Comparison of ENCODE assay signal across 16 cellular contexts in genomic region chr1:29183287-29183686, GRCh38. TPM values are rescaled to one million over a fixed set of nuclear protein-coding genes. Genes with fewer than 3 reads are reported as not detected.
DNase-seq lines count a peak whose midpoint lies in the region; ATAC-seq and TF ChIP-seq lines count a peak whose summit lies in the region.
"Had no signal": no experiment of that assay in that cellular context is flagged by ENCODE, and none has a peak within 500 bp of the region (broad histone marks: within the 10 kb centered on the region; RNA-seq: fewer than 3 reads in every experiment).

No MANE protein-coding gene starts in this region.

- H4K91ac ChIP-seq in mesenchymal stem cell (ENCODE audit: low read length), result no peak overlapping the region

- TF ChIP-seq CTCF in CD8-positive, alpha-beta T cell (IDR thresholded peaks at IDR 0.05), result no peak
- no peak for TF ChIP-seq CTCF in SU-DHL-6 (IDR thresholded peaks at IDR 0.05; ENCODE audit: insufficient read depth, low read length, poor library complexity, severe bottlenecking)

- H3K4me2 ChIP-seq in SU-DHL-6 (ENCODE audit: low read depth, low read length, poor library complexity, severe bottlenecking) (no peak overlapping the region), mesenchymal stem cell (ENCODE audit: low read length, poor library complexity, severe bottlenecking) (no peak overlapping the region)

- no CpG with 5 or more reads among the region's 1 CpG for whole genome bisulfite sequencing in mesenchymal stem cell

- H3K27me3 ChIP-seq in CD8-positive, alpha-beta T cell (ENCODE audit: insufficient read depth, low read length), result no peaks in the 10 kb centered on the region
- H3K27me3 ChIP-seq in SU-DHL-6 (ENCODE audit: low read length) (no peaks in the 10 kb centered on the region), mesenchymal stem cell (ENCODE audit: control insufficient read depth in 1 of 2, insufficient read depth in 1 of 2, low read length in 2 of 2) (no peaks in the 10 kb centered on the region)
- H3K27me3 ChIP-seq: brain microvascular endothelial cell had no signal

- ATAC-seq in CD8-positive, alpha-beta T cell, result no peak
- no peak for ATAC-seq in left ventricle myocardium superior

- no peak overlapping the region for H3K23ac ChIP-seq in mesenchymal stem cell (ENCODE audit: low read length in 2 of 2)

- no peak overlapping the region for H2AK5ac ChIP-seq in mesenchymal stem cell (ENCODE audit: low read length, severe bottlenecking)

- H3K18ac ChIP-seq in mesenchymal stem cell (ENCODE audit: low read depth in 1 of 2, low read length in 2 of 2), result no peak overlapping the region

- H3K4me1 Mint-ChIP-seq in CD8-positive, alpha-beta T cell (ENCODE audit: low read depth), result peaks cover 33% of the 10 kb centered on the region

- H3K27ac ChIP-seq in CD8-positive, alpha-beta T cell (ENCODE audit: low read depth, low read length), result no peak overlapping the region
- H3K27ac ChIP-seq in SU-DHL-6 (ENCODE audit: low read depth, low read length) (no peak overlapping the region), mesenchymal stem cell (ENCODE audit: low read length, poor library complexity, severe bottlenecking) (no peak overlapping the region)

- POLR2A ChIA-PET in CD8-positive, alpha-beta T cell (lab: Charles Lee), result no interaction called here

- no peak overlapping the region for H2BK12ac ChIP-seq in mesenchymal stem cell (ENCODE audit: low read length in 2 of 2)

- no peaks in the 10 kb centered on the region for H3K36me3 ChIP-seq in CD8-positive, alpha-beta T cell (ENCODE audit: insufficient read depth, low read length)
- H3K36me3 ChIP-seq in SU-DHL-6 (ENCODE audit: low read length) (peaks cover 13% of the 10 kb centered on the region), mesenchymal stem cell (ENCODE audit: control insufficient read depth in 1 of 2, insufficient read depth in 2 of 2, low read depth in 1 of 2, low read length in 2 of 2) (peaks cover 0 to 6% of the 10 kb centered on the region in 2 experiments)

- H3F3A ChIP-seq in SU-DHL-6 (ENCODE audit: insufficient read depth), result peaks cover 16% of the 10 kb centered on the region

- no peaks in the 10 kb centered on the region for H3K79me1 ChIP-seq in mesenchymal stem cell (replicated peaks; ENCODE audit: low read length, poor library complexity, severe bottlenecking)

- no peaks in the 10 kb centered on the region for H3K9me2 ChIP-seq in SU-DHL-6 (replicated peaks; ENCODE audit: insufficient read depth, low read length)

- peaks cover 23% of the 10 kb centered on the region for H3K4me1 ChIP-seq in CD8-positive, alpha-beta T cell (ENCODE audit: insufficient read depth, low read length)
- peaks cover 3% of the 10 kb centered on the region for H3K4me1 ChIP-seq in mesenchymal stem cell (ENCODE audit: control insufficient read depth, insufficient read depth, low read depth, low read length)

- H4K20me1 ChIP-seq in SU-DHL-6 (ENCODE audit: low read depth, low read length), result peaks cover 24% of the 10 kb centered on the region

- H3K9me3 ChIP-seq in CD8-positive, alpha-beta T cell (ENCODE audit: low read length), result no peaks in the 10 kb centered on the region
- H3K9me3 ChIP-seq in SU-DHL-6 (ENCODE audit: insufficient read depth, low read length), result no peaks in the 10 kb centered on the region
- H3K9me3 ChIP-seq in mesenchymal stem cell (ENCODE audit: control insufficient read depth, low read length), result no peaks in the 10 kb centered on the region

- H2AFZ ChIP-seq in SU-DHL-6 (ENCODE audit: low read depth, low read length, severe bottlenecking), result peak overlapping the region; percentile 87
- no peak overlapping the region for H2AFZ ChIP-seq in mesenchymal stem cell (ENCODE audit: low read depth, low read length)

- no peak overlapping the region for H3K27ac Mint-ChIP-seq in CD8-positive, alpha-beta T cell

- peaks cover 34% of the 10 kb centered on the region for H3K79me2 ChIP-seq in SU-DHL-6 (ENCODE audit: insufficient read depth, low read length)

- no peak overlapping the region for H2BK15ac ChIP-seq in mesenchymal stem cell (ENCODE audit: low read depth, poor library complexity, severe bottlenecking)

- peak overlapping the region; percentile 42 for H3K4me3 Mint-ChIP-seq in CD8-positive, alpha-beta T cell

- H3K9ac ChIP-seq in SU-DHL-6 (ENCODE audit: low read length) (no peak overlapping the region), mesenchymal stem cell (ENCODE audit: low read length) (peak overlapping the region; percentile 100)

- peaks cover 22% of the 10 kb centered on the region for H3K36me3 Mint-ChIP-seq in CD8-positive, alpha-beta T cell

- CTCF ChIA-PET in CD8-positive, alpha-beta T cell (lab: Charles Lee), result interaction anchor here (4.4 kb wide), 1 partner anchor 19 kb away, joined by 33 read pairs; no protein-coding TSS in a partner anchor

- no peak overlapping the region for H3K4ac ChIP-seq in mesenchymal stem cell (ENCODE audit: low read depth in 1 of 2, low read length in 2 of 2)

- no peaks in the 10 kb centered on the region for H3K9me3 Mint-ChIP-seq in CD8-positive, alpha-beta T cell

- no peak overlapping the region for H2BK120ac ChIP-seq in mesenchymal stem cell (ENCODE audit: low read depth, low read length)

- DNase-seq in NOMO-1 treated with DMSO at 0.1 percent for 48 hours (lab: John Stamatoyannopoulos, UW; ENCODE audit: unreplicated experiment) (peak; percentile 11), NOMO-1 treated with dmso at 0.1 percent for 144 hours (lab: John Stamatoyannopoulos, UW; ENCODE audit: unreplicated experiment) (no peak), mesenchymal stem cell (no peak), left ventricle myocardium superior (no peak), SHP77 treated with DMSO at 0.1 percent for 48 hours (lab: John Stamatoyannopoulos, UW) (no peak), COR-L47 (lab: John Stamatoyannopoulos, UW) (no peak)
- no peak for DNase-seq in CD8-positive, alpha-beta T cell
- DNase-seq: 8988T, brain microvascular endothelial cell, KBM-7, NCI-H187 treated with DMSO at 0.1 percent for 48 hours, NCI-H69, occipital lobe, Right ventricle myocardium superior, WERI-Rb-1 had no signal

- H3K4me3 ChIP-seq in CD8-positive, alpha-beta T cell (ENCODE audit: low read depth, low read length), result no peak overlapping the region
- H3K4me3 ChIP-seq in SU-DHL-6 (ENCODE audit: insufficient read depth, low read length, poor library complexity, severe bottlenecking) (no peak overlapping the region), mesenchymal stem cell (ENCODE audit: insufficient read depth in 1 of 2, low read depth in 1 of 2, low read length in 2 of 2) (no peak overlapping the region)

- intact Hi-C loops in CD8-positive, alpha-beta T cell (cut with DNase I, micrococcal nuclease), result loop anchor here (2.0 to 5.0 kb wide), 5 partner anchors 48 to 676 kb away; partner anchors contain the start of genes RCC1 (in 2 of the 2), MECR (in 1 of the 2), TAF12 (in 1 of the 2) and TMEM200B (in 1 of the 2)
- intact Hi-C loops in left ventricle myocardium superior (cut with micrococcal nuclease), result no loop called here

- H4K8ac ChIP-seq in mesenchymal stem cell (ENCODE audit: low read length), result no peak overlapping the region

- no peaks in the 10 kb centered on the region for H3K27me3 Mint-ChIP-seq in CD8-positive, alpha-beta T cell (ENCODE audit: low read depth)

- no peak overlapping the region for H3K14ac ChIP-seq in mesenchymal stem cell (ENCODE audit: low read length in 2 of 2)

- H2BK5ac ChIP-seq in mesenchymal stem cell (ENCODE audit: low read depth, low read length, poor library complexity, severe bottlenecking), result no peak overlapping the region

RNA-seq across cellular contexts. Expression of gene SRSF4, which starts 1.6 kb away (rescaled TPM):
- 10 to 100 TPM; 83.6 to 92.2 TPM for total RNA-seq in CD8-positive, alpha-beta T cell
- 52.4 TPM for polyA plus RNA-seq in mesenchymal stem cell (2013, experiment 1 of 2)
- 51.7 TPM for polyA plus RNA-seq in mesenchymal stem cell (2013, experiment 2 of 2)
- 53.8 TPM for total RNA-seq in left ventricle myocardium superior

RNA-seq across cellular contexts. Expression of gene MECR, which starts 47.4 kb away (rescaled TPM):
- 1 to 10 TPM; 5.5 to 8.0 TPM for total RNA-seq in CD8-positive, alpha-beta T cell
- 17.2 TPM for polyA plus RNA-seq in mesenchymal stem cell (2013, experiment 1 of 2)
- 18.3 TPM for polyA plus RNA-seq in mesenchymal stem cell (2013, experiment 2 of 2)
- total RNA-seq in left ventricle myocardium superior, result 33.1 TPM

RNA-seq across cellular contexts. Expression of gene PTPRU, which starts 53.0 kb away (rescaled TPM):
- under 1 TPM in 1 of 2 experiments, not detected in 1; 0.25 TPM for total RNA-seq in CD8-positive, alpha-beta T cell
- polyA plus RNA-seq in mesenchymal stem cell (2013, experiment 1 of 2), result 10.1 TPM
- polyA plus RNA-seq in mesenchymal stem cell (2013, experiment 2 of 2), result 9.8 TPM
- total RNA-seq in left ventricle myocardium superior, result 19.2 TPM

RNA-seq across cellular contexts. Expression of gene TMEM200B, which starts 59.6 kb away (rescaled TPM):
- not detected for total RNA-seq in CD8-positive, alpha-beta T cell
- 4.3 TPM for polyA plus RNA-seq in mesenchymal stem cell (2013, experiment 1 of 2)
- polyA plus RNA-seq in mesenchymal stem cell (2013, experiment 2 of 2), result 4.3 TPM
- total RNA-seq in left ventricle myocardium superior, result 1.5 TPM

Comparison
In these comparisons a context has a peak if more than half of its experiments do, and no peak if none do; other contexts are left out.
1. RNA of gene PTPRU, which starts 53.0 kb away (total RNA-seq): 19.2 TPM in left ventricle myocardium superior (single experiment); 0.25 TPM in CD8-positive, alpha-beta T cell; every median in the first group is over 10 times any median in the second.